In the genomic region with DNA sequence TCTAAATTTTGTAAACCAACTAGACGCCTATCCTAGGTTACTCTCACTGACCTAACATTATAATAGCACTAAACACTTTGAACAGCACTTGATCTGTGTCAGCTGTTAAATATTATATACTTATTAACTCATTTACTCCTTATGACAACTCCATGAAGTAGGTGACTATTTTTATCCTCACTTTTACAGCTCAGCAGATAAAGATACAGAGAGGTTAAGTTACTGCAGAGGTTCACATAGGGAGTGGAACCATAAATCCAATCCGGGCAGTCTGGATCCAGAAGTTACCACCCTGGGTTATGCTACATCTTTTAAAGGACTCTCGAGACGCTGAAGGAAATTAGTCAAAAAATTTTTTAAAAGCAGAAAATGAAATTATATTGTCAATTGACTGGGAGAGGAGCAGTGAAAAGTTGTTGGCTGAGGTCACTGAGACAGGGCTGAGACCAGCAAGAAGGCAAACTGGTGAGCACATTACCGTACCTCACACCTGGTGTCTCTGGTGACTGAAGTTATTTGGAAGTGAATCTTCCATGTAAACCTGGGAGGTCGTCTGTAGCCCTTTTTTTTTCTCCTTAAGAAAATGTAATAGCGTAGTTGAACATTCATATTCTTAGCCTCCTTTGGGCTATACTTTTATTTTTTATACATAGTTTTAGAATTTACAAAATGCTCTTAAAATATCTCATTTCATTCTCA, we compare ENCODE assay signal across 1 cellular context.
TF ChIP-seq lines count a peak whose summit lies in the region.

No MANE protein-coding gene starts in this region.

TF ChIP-seq in IMR-90, 13 proteins besides CTCF, POLR2A, EP300 and RAD21 (continued from another document):
- TF ChIP-seq ELK1 (IDR thresholded peaks at IDR 0.05; ENCODE audit: borderline replicate concordance, low read depth, low read length) (no peak), RCOR1 (IDR thresholded peaks at IDR 0.05; ENCODE audit: insufficient replicate concordance, low read length) (no peak), CEBPB (IDR thresholded peaks at IDR 0.05; ENCODE audit: low read depth, low read length) (no peak), FOS (IDR thresholded peaks at IDR 0.05; ENCODE audit: low read depth, low read length) (no peak), MAFK (IDR thresholded peaks at IDR 0.05; ENCODE audit: low read depth, low read length) (no peak), MXI1 (IDR thresholded peaks at IDR 0.05; ENCODE audit: borderline replicate concordance, low read depth, low read length) (no peak), MAZ (IDR thresholded peaks at IDR 0.05; ENCODE audit: borderline replicate concordance, low read depth, low read length) (no peak)
